ENCODE assay signal across 17 cellular contexts in the genomic region with DNA sequence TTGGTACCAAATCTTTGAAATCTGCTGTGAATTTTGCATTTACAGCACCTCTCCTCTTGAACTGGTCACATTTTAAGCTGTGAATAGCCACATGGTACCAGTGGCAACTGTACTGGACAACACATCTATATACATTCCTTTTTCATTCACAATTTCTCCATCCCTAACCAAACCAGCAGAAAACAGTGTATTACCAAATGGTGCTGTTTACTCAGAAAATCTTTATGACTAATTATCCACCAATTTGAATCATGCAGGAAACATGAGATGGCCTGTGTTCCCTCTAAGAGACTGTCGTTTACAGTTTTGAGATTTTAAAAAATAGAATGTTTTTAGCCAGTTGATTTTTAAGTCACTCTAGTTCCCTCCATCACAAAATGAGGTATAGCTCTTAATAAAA. TPM values are rescaled to one million over a fixed set of nuclear protein-coding genes. Genes with fewer than 3 reads are reported as not detected.
DNase-seq lines count a peak whose midpoint lies in the region; ATAC-seq and TF ChIP-seq lines count a peak whose summit lies in the region.
"Had no signal": no experiment of that assay in that cellular context is flagged by ENCODE, and none has a peak within 500 bp of the region (broad histone marks: within the 10 kb centered on the region; RNA-seq: fewer than 3 reads in every experiment).

No MANE protein-coding gene starts in this region.

- peak overlapping the region; percentile 73 for H3K27ac ChIP-seq in ACC112 (ENCODE audit: low read depth, low read length)
- no peak overlapping the region for H3K27ac ChIP-seq in prostate gland
- H3K27ac ChIP-seq: parathyroid adenoma had no signal

- TF ChIP-seq POLR2A in prostate gland (IDR thresholded peaks at IDR 0.05) = no peak

- H3K36me3 ChIP-seq in ACC112 (ENCODE audit: insufficient read depth, low read length) (no peaks in the 10 kb centered on the region), prostate gland (no peaks in the 10 kb centered on the region)

- H3K4me3 ChIP-seq in ACC112 (ENCODE audit: low read depth, low read length) (no peak overlapping the region), prostate gland (no peak overlapping the region)

- peaks cover 10% of the 10 kb centered on the region for H3K4me1 Mint-ChIP-seq in activated naive CD8-positive, alpha-beta T cell treated with anti-CD3 and anti-CD28 coated beads, Interleukin-2, amount 50 U/mL, for 24 hours
- H3K4me1 Mint-ChIP-seq in glutamatergic neuron (ENCODE audit: low read depth, unreplicated experiment) = peaks cover 5% of the 10 kb centered on the region
- H3K4me1 Mint-ChIP-seq: central memory CD8-positive, alpha-beta T cell had no signal

- H3K9me3 Mint-ChIP-seq in activated naive CD8-positive, alpha-beta T cell treated with anti-CD3 and anti-CD28 coated beads, Interleukin-2, amount 50 U/mL, for 24 hours = no peaks in the 10 kb centered on the region
- peaks cover 2% of the 10 kb centered on the region for H3K9me3 Mint-ChIP-seq in glutamatergic neuron (ENCODE audit: unreplicated experiment)
- H3K9me3 Mint-ChIP-seq: CD4-positive, CD25-positive, alpha-beta regulatory T cell; central memory CD8-positive, alpha-beta T cell; WTC11 had no signal

- H3K9me3 ChIP-seq in prostate gland = no peaks in the 10 kb centered on the region

- peak; percentile 62 for ATAC-seq in activated naive CD8-positive, alpha-beta T cell treated with anti-CD3 and anti-CD28 coated beads, Interleukin-2, amount 50 U/mL, for 24 hours
- ATAC-seq in HG02798 (IDR thresholded peaks at IDR 0.05; ENCODE audit: poor library complexity, unreplicated experiment) = no peak
- ATAC-seq: Right ventricle myocardium inferior had no signal

- intact Hi-C loops in prostate gland (cut with DNase I) = no loop called here

- H3K27ac Mint-ChIP-seq in activated naive CD8-positive, alpha-beta T cell treated with anti-CD3 and anti-CD28 coated beads, Interleukin-2, amount 50 U/mL, for 24 hours = no peak overlapping the region
- H3K27ac Mint-ChIP-seq in glutamatergic neuron (ENCODE audit: unreplicated experiment) = no peak overlapping the region
- H3K27ac Mint-ChIP-seq: CD4-positive, CD25-positive, alpha-beta regulatory T cell; WTC11 had no signal

- no peaks in the 10 kb centered on the region for H3K79me2 ChIP-seq in ACC112 (ENCODE audit: control insufficient read depth, insufficient read depth, low read length, unreplicated experiment)
- H3K79me2 ChIP-seq: parathyroid adenoma had no signal

- H3K4me3 Mint-ChIP-seq in activated naive CD8-positive, alpha-beta T cell treated with anti-CD3 and anti-CD28 coated beads, Interleukin-2, amount 50 U/mL, for 24 hours = no peak overlapping the region
- no peak overlapping the region for H3K4me3 Mint-ChIP-seq in glutamatergic neuron (ENCODE audit: unreplicated experiment)
- H3K4me3 Mint-ChIP-seq: CD4-positive, CD25-positive, alpha-beta regulatory T cell; central memory CD8-positive, alpha-beta T cell; WTC11 had no signal

- WGBS in prostate gland = 48% methylated on average over 1 of the region's 1 CpG

- peak; percentile 94 for DNase-seq in HCEC 1CT
- DNase-seq in activated naive CD8-positive, alpha-beta T cell treated with anti-CD3 and anti-CD28 coated beads, Interleukin-2, amount 50 U/mL, for 24 hours = no peak
- DNase-seq in hepatic stellate cell (ENCODE audit: low spot score) = peak; percentile 78
- DNase-seq in glutamatergic neuron = no peak
- DNase-seq in NCI-H1048 (lab: John Stamatoyannopoulos, UW) = no peak
- DNase-seq in prostate gland (ENCODE audit: low spot score) = no peak
- DNase-seq: CD4-positive, CD25-positive, alpha-beta regulatory T cell; Kasumi-1; NCI-H2227 treated with DMSO at 0.1 percent for 48 hours; stimulated activated CD4-positive, alpha-beta T cell treated with anti-CD3 and anti-CD28 coated beads, Interleukin-4, amount 100 ng/mL, for 1 hour had no signal

- H3K4me1 ChIP-seq in ACC112 (ENCODE audit: control insufficient read depth, insufficient read depth, low read length, unreplicated experiment) (peaks cover 26% of the 10 kb centered on the region), prostate gland (replicated peaks) (no peaks in the 10 kb centered on the region)
- H3K4me1 ChIP-seq: parathyroid adenoma had no signal

- no peaks in the 10 kb centered on the region for H3K27me3 ChIP-seq in ACC112 (ENCODE audit: insufficient read depth, low read length)
- H3K27me3 ChIP-seq in prostate gland (replicated peaks; ENCODE audit: insufficient read depth) = no peaks in the 10 kb centered on the region

- no peak overlapping the region for H2AFZ ChIP-seq in ACC112 (ENCODE audit: low read length, unreplicated experiment)
- H2AFZ ChIP-seq: parathyroid adenoma had no signal

- no peaks in the 10 kb centered on the region for H3K27me3 Mint-ChIP-seq in activated naive CD8-positive, alpha-beta T cell treated with anti-CD3 and anti-CD28 coated beads, Interleukin-2, amount 50 U/mL, for 24 hours
- H3K27me3 Mint-ChIP-seq in glutamatergic neuron (ENCODE audit: unreplicated experiment) = peaks cover 4% of the 10 kb centered on the region
- H3K27me3 Mint-ChIP-seq: CD4-positive, CD25-positive, alpha-beta regulatory T cell; central memory CD8-positive, alpha-beta T cell had no signal

- H3K36me3 Mint-ChIP-seq in activated naive CD8-positive, alpha-beta T cell treated with anti-CD3 and anti-CD28 coated beads, Interleukin-2, amount 50 U/mL, for 24 hours (ENCODE audit: low read depth) = peaks cover 2% of the 10 kb centered on the region
- H3K36me3 Mint-ChIP-seq in glutamatergic neuron (ENCODE audit: unreplicated experiment) = no peaks in the 10 kb centered on the region
- H3K36me3 Mint-ChIP-seq: WTC11 had no signal

- TF ChIP-seq CTCF in glutamatergic neuron (IDR thresholded peaks at IDR 0.05; ENCODE audit: partially characterized antibody, unreplicated experiment) = no peak
- no peak for TF ChIP-seq CTCF in prostate gland (IDR thresholded peaks at IDR 0.05)

RNA-seq across cellular contexts. Expression of a gene that starts 17.6 kb away (rescaled TPM):
- total RNA-seq in glutamatergic neuron (ENCODE audit: unreplicated experiment) = 186 TPM
- total RNA-seq in prostate gland = 100 to 1,000 TPM; 101 to 105 TPM

RNA-seq across cellular contexts. Expression of a gene that starts 39.4 kb away (rescaled TPM):
- total RNA-seq in glutamatergic neuron (ENCODE audit: unreplicated experiment) = 1.2 TPM
- total RNA-seq in prostate gland = 10 to 100 TPM in 1 of 2 donors, 1 to 10 TPM in 1; 8.7 to 13.2 TPM
- total RNA-seq: H1 had no signal

Comparison
In these comparisons a context has a peak if more than half of its experiments do, and no peak if none do; other contexts are left out.
1. DNase-seq: peak in HCEC 1CT (single experiment) and hepatic stellate cell (single experiment); none in activated naive CD8-positive, alpha-beta T cell treated with anti-CD3 and anti-CD28 coated beads, Interleukin-2, amount 50 U/mL, for 24 hours (single experiment), glutamatergic neuron (single experiment), NCI-H1048 (single experiment) and prostate gland (single experiment).